1 cellular context compared by ENCODE assay signal in genomic region chr3:133792171-133792763, GRCh38.
TF ChIP-seq lines count a peak whose summit lies in the region.

No MANE protein-coding gene starts in this region.

TF ChIP-seq in HepG2, 621 proteins besides CTCF, POLR2A, EP300 and RAD21:
- TF ChIP-seq HOXD1 (CRISPR knock-in tag; IDR thresholded peaks at IDR 0.05), result no peak
- no peak for TF ChIP-seq ZNF576 (CRISPR knock-in tag; IDR thresholded peaks at IDR 0.05)
- no peak for TF ChIP-seq RFX5 (IDR thresholded peaks at IDR 0.05; ENCODE audit: low read depth, low read length)
- TF ChIP-seq ZNF562 (CRISPR knock-in tag; IDR thresholded peaks at IDR 0.05; ENCODE audit: borderline replicate concordance), result no peak
- no peak for TF ChIP-seq ZNF382 (CRISPR knock-in tag; IDR thresholded peaks at IDR 0.05; ENCODE audit: borderline replicate concordance)
- no peak for TF ChIP-seq DZIP1 (CRISPR knock-in tag; IDR thresholded peaks at IDR 0.05)
- TF ChIP-seq ZNF737 (CRISPR knock-in tag; IDR thresholded peaks at IDR 0.05; ENCODE audit: borderline replicate concordance), result no peak
- TF ChIP-seq POLR2AphosphoS2 (IDR thresholded peaks at IDR 0.05; ENCODE audit: low read depth, low read length), result no peak
- TF ChIP-seq ZNF343 (CRISPR knock-in tag; IDR thresholded peaks at IDR 0.05), result no peak
- TF ChIP-seq ZFY (CRISPR knock-in tag; IDR thresholded peaks at IDR 0.05), result no peak
- TF ChIP-seq MED13 (CRISPR knock-in tag; IDR thresholded peaks at IDR 0.05), result no peak
- TF ChIP-seq AGO2 (optimal IDR thresholded peaks at IDR 0.05; ENCODE audit: low read depth, low read length), result no peak
- no peak for TF ChIP-seq ZNF83 (CRISPR knock-in tag; IDR thresholded peaks at IDR 0.05; ENCODE audit: borderline replicate concordance)
- no peak for TF ChIP-seq GATA4 (IDR thresholded peaks at IDR 0.05; ENCODE audit: borderline replicate concordance, low read depth)
- no peak for TF ChIP-seq KDM3A (CRISPR knock-in tag; IDR thresholded peaks at IDR 0.05; ENCODE audit: low read depth)
- no peak for TF ChIP-seq ZSCAN25 (CRISPR knock-in tag; IDR thresholded peaks at IDR 0.05)
- no peak for TF ChIP-seq ZNF329 (CRISPR knock-in tag; IDR thresholded peaks at IDR 0.05; ENCODE audit: low read depth)
- TF ChIP-seq ZFYVE20 (CRISPR knock-in tag; IDR thresholded peaks at IDR 0.05; ENCODE audit: borderline replicate concordance, low read depth), result no peak
- peak; percentile 80 for TF ChIP-seq ZNF280D (CRISPR knock-in tag; IDR thresholded peaks at IDR 0.05)
- TF ChIP-seq ZNF724P (CRISPR knock-in tag; IDR thresholded peaks at IDR 0.05; ENCODE audit: borderline replicate concordance), result peak; percentile 100
- no peak for TF ChIP-seq KAT7 (CRISPR knock-in tag; IDR thresholded peaks at IDR 0.05; ENCODE audit: borderline replicate concordance)
- no peak for TF ChIP-seq NCOA2 (CRISPR knock-in tag; IDR thresholded peaks at IDR 0.05)
- TF ChIP-seq CEBPZ (IDR thresholded peaks at IDR 0.05; ENCODE audit: low read length), result peak; percentile 71; the same call in 1 of the 2 replicates
- no peak for TF ChIP-seq PRMT3 (CRISPR knock-in tag; IDR thresholded peaks at IDR 0.05; ENCODE audit: borderline replicate concordance, low read depth)
- peak; percentile 96 for TF ChIP-seq TOPORS (CRISPR knock-in tag; IDR thresholded peaks at IDR 0.05)
- TF ChIP-seq ZNF10 (CRISPR knock-in tag; IDR thresholded peaks at IDR 0.05; ENCODE audit: borderline replicate concordance, low read depth), result no peak
- no peak for TF ChIP-seq ZNF556 (CRISPR knock-in tag; IDR thresholded peaks at IDR 0.05; ENCODE audit: borderline replicate concordance)
- TF ChIP-seq ZNF510 (CRISPR knock-in tag; IDR thresholded peaks at IDR 0.05; ENCODE audit: low read depth), result no peak
- no peak for TF ChIP-seq PHF8 (CRISPR knock-in tag; IDR thresholded peaks at IDR 0.05)
- TF ChIP-seq MBD4 (IDR thresholded peaks at IDR 0.05; ENCODE audit: borderline replicate concordance, low read length), result no peak
- TF ChIP-seq U2AF2 (IDR thresholded peaks at IDR 0.05; ENCODE audit: low read depth, low read length), result no peak
- no peak for TF ChIP-seq ZNF570 (CRISPR knock-in tag; IDR thresholded peaks at IDR 0.05; ENCODE audit: borderline replicate concordance)
- TF ChIP-seq SALL2 (CRISPR knock-in tag; IDR thresholded peaks at IDR 0.05), result no peak
- TF ChIP-seq RCOR2 (CRISPR knock-in tag; IDR thresholded peaks at IDR 0.05), result no peak
- no peak for TF ChIP-seq TP53 (CRISPR knock-in tag; conservative IDR thresholded peaks at IDR 0.05)
- TF ChIP-seq SIN3A (IDR thresholded peaks at IDR 0.05; ENCODE audit: borderline replicate concordance, low read depth, low read length), result no peak
- no peak for TF ChIP-seq SMC3 (IDR thresholded peaks at IDR 0.05; ENCODE audit: low read length)
- TF ChIP-seq ZSCAN20 (CRISPR knock-in tag; IDR thresholded peaks at IDR 0.05; ENCODE audit: borderline replicate concordance), result no peak
- TF ChIP-seq MTF2 (CRISPR knock-in tag; IDR thresholded peaks at IDR 0.05; ENCODE audit: borderline replicate concordance), result no peak
- no peak for TF ChIP-seq ATF7-NPFF (CRISPR knock-in tag; IDR thresholded peaks at IDR 0.05; ENCODE audit: low read depth)
- peak; percentile 98 for TF ChIP-seq ZFP36 (IDR thresholded peaks at IDR 0.05; ENCODE audit: borderline replicate concordance, low read depth, low read length, partially characterized antibody)
- TF ChIP-seq TFDP2 (CRISPR knock-in tag; IDR thresholded peaks at IDR 0.05), result no peak
- TF ChIP-seq KLF9 (CRISPR knock-in tag; IDR thresholded peaks at IDR 0.05; ENCODE audit: low read depth), result no peak
- no peak for TF ChIP-seq ATF4 (CRISPR knock-in tag; IDR thresholded peaks at IDR 0.05)
